8 cellular contexts compared by ENCODE assay signal in genomic region chr21:13980115-13980662, GRCh38.
DNase-seq lines count a peak whose midpoint lies in the region; ATAC-seq and TF ChIP-seq lines count a peak whose summit lies in the region.
"Not testable (repeated sequence)": the region's sequence is repeated elsewhere in the genome, so short reads cannot be mapped to it uniquely, and the experiment has no call there.

No MANE protein-coding gene starts in this region.

- H4K91ac ChIP-seq in H9 (ENCODE audit: insufficient read length, low read depth, low read length), result not testable (repeated sequence)

- H3K9me3 ChIP-seq in H9 (ENCODE audit: control insufficient read depth, low read depth, low read length); RWPE2 (ENCODE audit: severe bottlenecking); thoracic aorta: not testable (repeated sequence)

- not testable (repeated sequence) for H3K56ac ChIP-seq in H9 (ENCODE audit: insufficient read length, low read depth, low read length)

- ATAC-seq in RWPE2 (ENCODE audit: low read depth) (peak; percentile 89), foreskin keratinocyte (peak; percentile 66)
- ATAC-seq in thoracic aorta (ENCODE audit: insufficient number of reproducible peaks, low FRiP score, low read depth), result not testable (repeated sequence)

- not testable (repeated sequence) for H3K79me2 ChIP-seq in H9 (ENCODE audit: insufficient read depth, low read length); KMS-11 (ENCODE audit: insufficient read depth, low read depth)

- not testable (repeated sequence) for H3K36me3 Mint-ChIP-seq in H9 (ENCODE audit: insufficient read depth in 1 of 3, low read depth in 3 of 3)

- H3K23ac ChIP-seq in H9 (ENCODE audit: insufficient read length, low read depth, low read length), result not testable (repeated sequence)

- not testable (repeated sequence) for H2AFZ ChIP-seq in H9 (ENCODE audit: low read length)
- peak overlapping the region; percentile 54; the same call in 1 of the 2 replicates for H2AFZ ChIP-seq in KMS-11 (ENCODE audit: low read depth)

- not testable (repeated sequence) for H2BK20ac ChIP-seq in H9 (ENCODE audit: low read depth, low read length, poor library complexity, severe bottlenecking)

- not testable (repeated sequence) for H3K27me3 ChIP-seq in H9 (ENCODE audit: insufficient read depth, low read length); KMS-11 (ENCODE audit: insufficient read depth, low read depth); RWPE2 (ENCODE audit: insufficient read depth, poor library complexity, severe bottlenecking); foreskin keratinocyte; thoracic aorta (replicated peaks; ENCODE audit: insufficient read depth)

- H2BK120ac ChIP-seq in H9 (ENCODE audit: low read depth, low read length, poor library complexity, severe bottlenecking), result not testable (repeated sequence)

- DNase-seq in H9 (peak; percentile 78), posterior vena cava (ENCODE audit: low spot score) (peak; percentile 87)
- not testable (repeated sequence) for DNase-seq in RWPE2 (ENCODE audit: low spot score); foreskin keratinocyte; thoracic aorta (ENCODE audit: low spot score)
- peak; percentile 39 for DNase-seq in activated T-helper 9 cell treated with anti-CD3 and anti-CD28 coated beads, Interleukin-2, amount 50 U/mL, for 16 hours (ENCODE audit: low read depth)

- not testable (repeated sequence) for H3K27me3 Mint-ChIP-seq in H9 (ENCODE audit: low read depth)

- H4K8ac ChIP-seq in H9 (replicated peaks; ENCODE audit: insufficient read length, low read depth, low read length), result not testable (repeated sequence)

- intact Hi-C loops in posterior vena cava (cut with DNase I), result not testable (repeated sequence)

- not testable (repeated sequence) for H3K36me3 ChIP-seq in KMS-11 (ENCODE audit: insufficient read depth); RWPE2 (ENCODE audit: low read depth); thoracic aorta

- H2BK5ac ChIP-seq in H9 (ENCODE audit: insufficient read length, low read length), result not testable (repeated sequence)

- H3T11ph ChIP-seq in H9 (ENCODE audit: low read length), result not testable (repeated sequence)

- H3K79me1 ChIP-seq in H9 (ENCODE audit: insufficient read depth, low read depth, low read length, poor library complexity, severe bottlenecking), result not testable (repeated sequence)

- H3K4me2 ChIP-seq in H9 (ENCODE audit: insufficient read depth, insufficient read length, low read length); KMS-11: not testable (repeated sequence)

- TF ChIP-seq CTCF in GM12872 (IDR thresholded peaks at IDR 0.05; ENCODE audit: insufficient read depth, low read depth, low read length) (peak; percentile 30; the same call in 1 of the 3 replicates), KMS-11 (conservative IDR thresholded peaks at IDR 0.05; ENCODE audit: low read depth, low read length) (peak; percentile 43), RWPE2 (IDR thresholded peaks at IDR 0.05; ENCODE audit: poor library complexity, severe bottlenecking) (peak; percentile 12)
- not testable (repeated sequence) for TF ChIP-seq CTCF in H9 (conservative IDR thresholded peaks at IDR 0.05); foreskin keratinocyte (conservative IDR thresholded peaks at IDR 0.05); thoracic aorta (IDR thresholded peaks at IDR 0.05)

- H3K27ac ChIP-seq in H9 (ENCODE audit: insufficient read length, low read depth, low read length); KMS-11; RWPE2 (ENCODE audit: poor library complexity, severe bottlenecking); foreskin keratinocyte; thoracic aorta: not testable (repeated sequence)

- H3K4me3 ChIP-seq in KMS-11 (IDR thresholded peaks at IDR 0.05; ENCODE audit: insufficient read depth, low read depth, low read length); RWPE2 (ENCODE audit: severe bottlenecking): not testable (repeated sequence)
- H3K4me3 ChIP-seq in thoracic aorta, result peak overlapping the region; percentile 64

- not testable (repeated sequence) for H3K4me1 ChIP-seq in H9 (ENCODE audit: insufficient read depth, low read length); KMS-11 (ENCODE audit: low read depth, poor library complexity, severe bottlenecking); RWPE2 (ENCODE audit: insufficient read depth, poor library complexity, severe bottlenecking); foreskin keratinocyte; thoracic aorta (ENCODE audit: control insufficient read depth in 1 of 2, low read depth in 2 of 2)

- not testable (repeated sequence) for H3K4me1 Mint-ChIP-seq in H9

- H3K4me3 Mint-ChIP-seq in H9, result peak overlapping the region in 1 of 2 experiments; percentile 42; a peak in 2 of 5 replicates

- WGBS in H9 (ENCODE audit: extremely low coverage, insufficient read length, low lambda C conversion rate), result no CpG with 5 or more reads among the region's 42 CpGs

- H3K18ac ChIP-seq in H9 (ENCODE audit: insufficient read length, low read depth, low read length), result not testable (repeated sequence)

- H2AK5ac ChIP-seq in H9 (ENCODE audit: insufficient read length, low read length), result not testable (repeated sequence)

- not testable (repeated sequence) for H3K27ac Mint-ChIP-seq in H9

- H3K9ac ChIP-seq in H9 (ENCODE audit: extremely low read depth, insufficient read length, low read length); KMS-11: not testable (repeated sequence)

- not testable (repeated sequence) for H3K14ac ChIP-seq in H9 (ENCODE audit: insufficient read depth, low read length)

- H2BK15ac ChIP-seq in H9 (ENCODE audit: low read depth, low read length), result not testable (repeated sequence)

- peaks cover 35 to 49% of the 10 kb centered on the region in 2 experiments for H3K9me3 Mint-ChIP-seq in H9

- not testable (repeated sequence) for H3K23me2 ChIP-seq in H9 (ENCODE audit: insufficient read length, low read depth, low read length, poor library complexity, severe bottlenecking)

- not testable (repeated sequence) for H2BK12ac ChIP-seq in H9 (ENCODE audit: insufficient read length, low read depth, low read length)

- not testable (repeated sequence) for H4K20me1 ChIP-seq in H9 (ENCODE audit: control insufficient read depth, insufficient read depth, insufficient read length); KMS-11 (ENCODE audit: insufficient read depth)

- not testable (repeated sequence) for H3K4ac ChIP-seq in H9 (ENCODE audit: low read depth, low read length)

- not testable (repeated sequence) for H4K5ac ChIP-seq in H9 (ENCODE audit: insufficient read length, low read depth, low read length)
